ENCODE assay signal across 1 cellular context in the genomic region with DNA sequence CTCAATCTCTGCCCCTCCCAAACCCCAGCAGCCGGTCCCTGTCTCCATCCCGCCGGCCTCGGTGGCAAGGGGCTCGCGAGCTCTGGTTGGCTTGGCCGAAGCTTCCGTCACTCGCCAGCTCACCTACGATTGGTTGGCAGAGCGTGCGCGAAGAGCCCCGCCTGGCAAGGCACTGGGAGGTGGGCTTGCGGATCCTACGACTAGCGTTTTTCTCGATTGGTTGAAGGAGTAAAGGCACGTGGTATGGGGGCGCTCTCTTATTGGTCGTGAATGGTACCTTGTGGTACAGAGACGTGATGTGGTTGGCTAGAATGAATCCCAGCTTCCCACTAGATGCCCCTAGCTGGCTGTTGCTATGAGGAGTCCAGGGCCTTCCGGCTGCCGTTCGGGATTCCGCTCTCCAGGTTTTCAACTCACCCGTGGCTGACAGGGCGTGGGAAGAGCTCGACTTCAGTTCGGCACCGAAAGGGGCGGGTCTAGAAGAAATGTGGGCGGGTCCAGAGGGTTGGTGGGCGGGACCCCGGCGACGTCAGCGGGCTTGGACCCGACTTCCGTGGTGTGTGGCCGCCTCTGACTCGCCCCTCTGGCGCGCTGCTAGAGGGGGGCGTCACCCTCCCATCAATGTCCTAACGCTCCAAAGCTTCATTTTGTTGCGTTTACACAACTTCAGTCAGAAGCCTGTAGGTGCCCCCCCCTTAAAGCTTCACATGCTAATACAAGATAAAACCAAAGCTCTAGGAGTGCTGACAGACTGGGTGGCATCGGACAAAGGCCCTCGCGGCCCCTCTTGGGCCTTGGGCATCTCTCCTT.
TF ChIP-seq lines count a peak whose summit lies in the region.

No MANE protein-coding gene starts in this region.

TF ChIP-seq in HepG2, 621 proteins besides CTCF, POLR2A, EP300 and RAD21 (continues in another document):
- no peak for TF ChIP-seq STAG1 (CRISPR knock-in tag; IDR thresholded peaks at IDR 0.05)
- 0 out of 2 replicates have a peak, but pooled peaks have one; percentile 35 for TF ChIP-seq SMYD3 (CRISPR knock-in tag; IDR thresholded peaks at IDR 0.05)
- peak; percentile 60 for TF ChIP-seq RFX3 (CRISPR knock-in tag; IDR thresholded peaks at IDR 0.05)
- no peak for TF ChIP-seq KDM5B (CRISPR knock-in tag; IDR thresholded peaks at IDR 0.05; ENCODE audit: borderline replicate concordance)
- TF ChIP-seq ZSCAN25 (CRISPR knock-in tag; IDR thresholded peaks at IDR 0.05), result no peak
- TF ChIP-seq SAP130 (CRISPR knock-in tag; IDR thresholded peaks at IDR 0.05; ENCODE audit: low read depth), result peak; percentile 74
- TF ChIP-seq ERF (CRISPR knock-in tag; IDR thresholded peaks at IDR 0.05), result peak; percentile 35; the same call in 1 of the 2 replicates
- TF ChIP-seq MIER3 (CRISPR knock-in tag; IDR thresholded peaks at IDR 0.05; ENCODE audit: borderline replicate concordance), result peak; percentile 54; the same call in 1 of the 2 replicates
- peak; percentile 82 for TF ChIP-seq ZBTB25 (CRISPR knock-in tag; IDR thresholded peaks at IDR 0.05)
- peak; percentile 71 for TF ChIP-seq XRCC5 (optimal IDR thresholded peaks at IDR 0.05; ENCODE audit: low read length)
- TF ChIP-seq SP140L (CRISPR knock-in tag; IDR thresholded peaks at IDR 0.05; ENCODE audit: borderline replicate concordance), result no peak
- TF ChIP-seq ZFP36L1 (CRISPR knock-in tag; IDR thresholded peaks at IDR 0.05), result peak; percentile 42; the same call in 1 of the 2 replicates
- TF ChIP-seq NCOA2 (CRISPR knock-in tag; IDR thresholded peaks at IDR 0.05), result 0 out of 2 replicates have a peak, but pooled peaks have one; percentile 23
- TF ChIP-seq, protein P1, sequence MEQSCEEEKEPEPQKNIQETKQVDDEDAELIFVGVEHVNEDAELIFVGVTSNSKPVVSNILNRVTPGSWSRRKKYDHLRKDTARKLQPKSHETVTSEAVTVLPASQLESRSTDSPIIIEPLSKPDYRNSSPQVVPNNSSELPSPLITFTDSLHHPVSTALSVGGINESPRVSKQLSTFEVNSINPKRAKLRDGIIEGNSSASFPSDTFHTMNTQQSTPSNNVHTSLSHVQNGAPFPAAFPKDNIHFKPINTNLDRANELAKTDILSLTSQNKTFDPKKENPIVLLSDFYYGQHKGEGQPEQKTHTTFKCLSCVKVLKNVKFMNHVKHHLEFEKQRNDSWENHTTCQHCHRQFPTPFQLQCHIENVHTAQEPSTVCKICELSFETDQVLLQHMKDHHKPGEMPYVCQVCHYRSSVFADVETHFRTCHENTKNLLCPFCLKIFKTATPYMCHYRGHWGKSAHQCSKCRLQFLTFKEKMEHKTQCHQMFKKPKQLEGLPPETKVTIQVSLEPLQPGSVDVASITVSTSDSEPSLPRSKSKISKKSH (CRISPR knock-in tag; IDR thresholded peaks at IDR 0.05; ENCODE audit: borderline replicate concordance), result no peak
- TF ChIP-seq RBAK (CRISPR knock-in tag; IDR thresholded peaks at IDR 0.05), result no peak
- TF ChIP-seq HOXA3 (CRISPR knock-in tag; IDR thresholded peaks at IDR 0.05), result peak; percentile 58; the same call in 1 of the 2 replicates
- TF ChIP-seq, protein P2, sequence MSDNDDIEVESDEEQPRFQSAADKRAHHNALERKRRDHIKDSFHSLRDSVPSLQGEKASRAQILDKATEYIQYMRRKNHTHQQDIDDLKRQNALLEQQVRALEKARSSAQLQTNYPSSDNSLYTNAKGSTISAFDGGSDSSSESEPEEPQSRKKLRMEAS (IDR thresholded peaks at IDR 0.05), result peak; percentile 47; the same call in 1 of the 2 replicates
- TF ChIP-seq ZNF124 (CRISPR knock-in tag; IDR thresholded peaks at IDR 0.05), result peak; percentile 60; the same call in 1 of the 2 replicates
- TF ChIP-seq ARID2 (CRISPR knock-in tag; IDR thresholded peaks at IDR 0.05; ENCODE audit: borderline replicate concordance), result no peak
- TF ChIP-seq HBP1 (CRISPR knock-in tag; IDR thresholded peaks at IDR 0.05; ENCODE audit: low read depth), result peak; percentile 20; the same call in 1 of the 2 replicates
- TF ChIP-seq, protein P3, sequence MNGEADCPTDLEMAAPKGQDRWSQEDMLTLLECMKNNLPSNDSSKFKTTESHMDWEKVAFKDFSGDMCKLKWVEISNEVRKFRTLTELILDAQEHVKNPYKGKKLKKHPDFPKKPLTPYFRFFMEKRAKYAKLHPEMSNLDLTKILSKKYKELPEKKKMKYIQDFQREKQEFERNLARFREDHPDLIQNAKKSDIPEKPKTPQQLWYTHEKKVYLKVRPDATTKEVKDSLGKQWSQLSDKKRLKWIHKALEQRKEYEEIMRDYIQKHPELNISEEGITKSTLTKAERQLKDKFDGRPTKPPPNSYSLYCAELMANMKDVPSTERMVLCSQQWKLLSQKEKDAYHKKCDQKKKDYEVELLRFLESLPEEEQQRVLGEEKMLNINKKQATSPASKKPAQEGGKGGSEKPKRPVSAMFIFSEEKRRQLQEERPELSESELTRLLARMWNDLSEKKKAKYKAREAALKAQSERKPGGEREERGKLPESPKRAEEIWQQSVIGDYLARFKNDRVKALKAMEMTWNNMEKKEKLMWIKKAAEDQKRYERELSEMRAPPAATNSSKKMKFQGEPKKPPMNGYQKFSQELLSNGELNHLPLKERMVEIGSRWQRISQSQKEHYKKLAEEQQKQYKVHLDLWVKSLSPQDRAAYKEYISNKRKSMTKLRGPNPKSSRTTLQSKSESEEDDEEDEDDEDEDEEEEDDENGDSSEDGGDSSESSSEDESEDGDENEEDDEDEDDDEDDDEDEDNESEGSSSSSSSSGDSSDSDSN (CRISPR knock-in tag; IDR thresholded peaks at IDR 0.05), result 0 out of 2 replicates have a peak, but pooled peaks have one; percentile 18
- 0 out of 2 replicates have a peak, but pooled peaks have one; percentile 5 for TF ChIP-seq KDM1A (CRISPR knock-in tag; IDR thresholded peaks at IDR 0.05)
- TF ChIP-seq NFE2L1 (CRISPR knock-in tag; IDR thresholded peaks at IDR 0.05; ENCODE audit: borderline replicate concordance), result no peak
- TF ChIP-seq YY1 (IDR thresholded peaks at IDR 0.05; ENCODE audit: insufficient read depth, insufficient replicate concordance, low read depth, low read length), result peak; percentile 29
- TF ChIP-seq KDM4B (CRISPR knock-in tag; IDR thresholded peaks at IDR 0.05), result 0 out of 2 replicates have a peak, but pooled peaks have one; percentile 8
- no peak for TF ChIP-seq DBP (CRISPR knock-in tag; IDR thresholded peaks at IDR 0.05; ENCODE audit: not compliant biosample characterization)
- no peak; the same call in 1 of the 2 replicates for TF ChIP-seq ZNF816 (CRISPR knock-in tag; IDR thresholded peaks at IDR 0.05; ENCODE audit: borderline replicate concordance)
- no peak for TF ChIP-seq ZNF557 (CRISPR knock-in tag; IDR thresholded peaks at IDR 0.05)
- no peak for TF ChIP-seq TRIM24 (CRISPR knock-in tag; IDR thresholded peaks at IDR 0.05)
- TF ChIP-seq CENPT (CRISPR knock-in tag; IDR thresholded peaks at IDR 0.05; ENCODE audit: low read depth), result no peak
- TF ChIP-seq ATF1 (CRISPR knock-in tag; IDR thresholded peaks at IDR 0.05), result peak; percentile 88
- TF ChIP-seq FOXK1 (CRISPR knock-in tag; IDR thresholded peaks at IDR 0.05; ENCODE audit: borderline replicate concordance, low read depth), result peak; percentile 80; the same call in 1 of the 2 replicates
- peak; percentile 75; the same call in 1 of the 2 replicates for TF ChIP-seq MYPOP (CRISPR knock-in tag; IDR thresholded peaks at IDR 0.05)
- peak; percentile 83 for TF ChIP-seq CREB1 (IDR thresholded peaks at IDR 0.05)
- peak; percentile 92 for TF ChIP-seq CREB1 (CRISPR knock-in tag; IDR thresholded peaks at IDR 0.05)
- TF ChIP-seq ZNF317 (CRISPR knock-in tag; IDR thresholded peaks at IDR 0.05), result no peak
- TF ChIP-seq, protein P4, sequence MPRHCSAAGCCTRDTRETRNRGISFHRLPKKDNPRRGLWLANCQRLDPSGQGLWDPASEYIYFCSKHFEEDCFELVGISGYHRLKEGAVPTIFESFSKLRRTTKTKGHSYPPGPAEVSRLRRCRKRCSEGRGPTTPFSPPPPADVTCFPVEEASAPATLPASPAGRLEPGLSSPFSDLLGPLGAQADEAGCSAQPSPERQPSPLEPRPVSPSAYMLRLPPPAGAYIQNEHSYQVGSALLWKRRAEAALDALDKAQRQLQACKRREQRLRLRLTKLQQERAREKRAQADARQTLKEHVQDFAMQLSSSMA (CRISPR knock-in tag; IDR thresholded peaks at IDR 0.05), result no peak
- peak; percentile 40; the same call in 1 of the 2 replicates for TF ChIP-seq ZFP82 (CRISPR knock-in tag; IDR thresholded peaks at IDR 0.05; ENCODE audit: borderline replicate concordance)
- no peak for TF ChIP-seq ZNF768 (CRISPR knock-in tag; IDR thresholded peaks at IDR 0.05)
- TF ChIP-seq GABPA (IDR thresholded peaks at IDR 0.05; ENCODE audit: low read depth, low read length), result peak; percentile 43; the same call in 1 of the 2 replicates
- TF ChIP-seq GABPA (CRISPR knock-in tag; IDR thresholded peaks at IDR 0.05; ENCODE audit: low read depth), result peak; percentile 86
- TF ChIP-seq ZNF431 (CRISPR knock-in tag; IDR thresholded peaks at IDR 0.05; ENCODE audit: borderline replicate concordance, low read depth), result peak; percentile 32; the same call in 1 of the 2 replicates
- no peak for TF ChIP-seq ZNF552 (CRISPR knock-in tag; IDR thresholded peaks at IDR 0.05; ENCODE audit: borderline replicate concordance)
- TF ChIP-seq FLYWCH1 (CRISPR knock-in tag; IDR thresholded peaks at IDR 0.05), result no peak
- TF ChIP-seq HNF1A (IDR thresholded peaks at IDR 0.05; ENCODE audit: low read depth), result peak; percentile 41; the same call in 1 of the 2 replicates
- TF ChIP-seq HNF1A (CRISPR knock-in tag; IDR thresholded peaks at IDR 0.05; ENCODE audit: borderline replicate concordance), result peak; percentile 48; the same call in 1 of the 2 replicates
- no peak; the same call in 1 of the 2 replicates for TF ChIP-seq JDP2 (CRISPR knock-in tag; IDR thresholded peaks at IDR 0.05; ENCODE audit: borderline replicate concordance)
- TF ChIP-seq, protein P5, sequence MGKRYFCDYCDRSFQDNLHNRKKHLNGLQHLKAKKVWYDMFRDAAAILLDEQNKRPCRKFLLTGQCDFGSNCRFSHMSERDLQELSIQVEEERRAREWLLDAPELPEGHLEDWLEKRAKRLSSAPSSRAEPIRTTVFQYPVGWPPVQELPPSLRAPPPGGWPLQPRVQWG (CRISPR knock-in tag; IDR thresholded peaks at IDR 0.05; ENCODE audit: borderline replicate concordance, low read depth), result no peak
- no peak for TF ChIP-seq ZFP36L2 (CRISPR knock-in tag; IDR thresholded peaks at IDR 0.05)
